1 cellular context compared by ENCODE assay signal in the genomic region with DNA sequence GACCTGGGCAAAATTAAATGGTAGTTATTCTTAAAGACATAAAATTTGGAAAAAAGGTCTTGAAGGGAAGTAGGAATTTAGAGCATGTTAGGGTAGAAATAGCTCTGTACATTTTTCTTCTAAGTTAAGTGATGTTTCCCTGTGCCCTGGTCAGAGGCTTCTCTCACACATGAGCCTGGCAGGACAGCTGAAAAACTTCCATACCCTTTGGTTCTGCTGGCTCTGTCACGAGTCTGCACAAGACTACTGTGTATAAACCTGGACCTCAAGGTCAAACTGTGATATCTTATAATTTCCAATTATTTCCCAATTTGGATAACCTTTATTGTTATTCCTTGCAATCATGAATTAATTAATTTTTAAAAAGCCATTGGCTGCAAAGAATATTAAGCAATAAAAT.
TF ChIP-seq lines count a peak whose summit lies in the region.

No MANE protein-coding gene starts in this region.

TF ChIP-seq in WTC11, 78 proteins besides CTCF, POLR2A, EP300 and RAD21 (continued from another document):
- TF ChIP-seq, protein P1, sequence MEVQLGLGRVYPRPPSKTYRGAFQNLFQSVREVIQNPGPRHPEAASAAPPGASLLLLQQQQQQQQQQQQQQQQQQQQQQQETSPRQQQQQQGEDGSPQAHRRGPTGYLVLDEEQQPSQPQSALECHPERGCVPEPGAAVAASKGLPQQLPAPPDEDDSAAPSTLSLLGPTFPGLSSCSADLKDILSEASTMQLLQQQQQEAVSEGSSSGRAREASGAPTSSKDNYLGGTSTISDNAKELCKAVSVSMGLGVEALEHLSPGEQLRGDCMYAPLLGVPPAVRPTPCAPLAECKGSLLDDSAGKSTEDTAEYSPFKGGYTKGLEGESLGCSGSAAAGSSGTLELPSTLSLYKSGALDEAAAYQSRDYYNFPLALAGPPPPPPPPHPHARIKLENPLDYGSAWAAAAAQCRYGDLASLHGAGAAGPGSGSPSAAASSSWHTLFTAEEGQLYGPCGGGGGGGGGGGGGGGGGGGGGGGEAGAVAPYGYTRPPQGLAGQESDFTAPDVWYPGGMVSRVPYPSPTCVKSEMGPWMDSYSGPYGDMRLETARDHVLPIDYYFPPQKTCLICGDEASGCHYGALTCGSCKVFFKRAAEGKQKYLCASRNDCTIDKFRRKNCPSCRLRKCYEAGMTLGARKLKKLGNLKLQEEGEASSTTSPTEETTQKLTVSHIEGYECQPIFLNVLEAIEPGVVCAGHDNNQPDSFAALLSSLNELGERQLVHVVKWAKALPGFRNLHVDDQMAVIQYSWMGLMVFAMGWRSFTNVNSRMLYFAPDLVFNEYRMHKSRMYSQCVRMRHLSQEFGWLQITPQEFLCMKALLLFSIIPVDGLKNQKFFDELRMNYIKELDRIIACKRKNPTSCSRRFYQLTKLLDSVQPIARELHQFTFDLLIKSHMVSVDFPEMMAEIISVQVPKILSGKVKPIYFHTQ (CRISPR knock-in tag; IDR thresholded peaks at IDR 0.05) = no peak
- TF ChIP-seq FOXP1 (CRISPR knock-in tag; IDR thresholded peaks at IDR 0.05; ENCODE audit: borderline replicate concordance) = no peak
- TF ChIP-seq, protein P2, sequence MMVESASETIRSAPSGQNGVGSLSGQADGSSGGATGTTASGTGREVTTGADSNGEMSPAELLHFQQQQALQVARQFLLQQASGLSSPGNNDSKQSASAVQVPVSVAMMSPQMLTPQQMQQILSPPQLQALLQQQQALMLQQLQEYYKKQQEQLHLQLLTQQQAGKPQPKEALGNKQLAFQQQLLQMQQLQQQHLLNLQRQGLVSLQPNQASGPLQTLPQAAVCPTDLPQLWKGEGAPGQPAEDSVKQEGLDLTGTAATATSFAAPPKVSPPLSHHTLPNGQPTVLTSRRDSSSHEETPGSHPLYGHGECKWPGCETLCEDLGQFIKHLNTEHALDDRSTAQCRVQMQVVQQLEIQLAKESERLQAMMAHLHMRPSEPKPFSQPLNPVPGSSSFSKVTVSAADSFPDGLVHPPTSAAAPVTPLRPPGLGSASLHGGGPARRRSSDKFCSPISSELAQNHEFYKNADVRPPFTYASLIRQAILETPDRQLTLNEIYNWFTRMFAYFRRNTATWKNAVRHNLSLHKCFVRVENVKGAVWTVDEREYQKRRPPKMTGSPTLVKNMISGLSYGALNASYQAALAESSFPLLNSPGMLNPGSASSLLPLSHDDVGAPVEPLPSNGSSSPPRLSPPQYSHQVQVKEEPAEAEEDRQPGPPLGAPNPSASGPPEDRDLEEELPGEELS (CRISPR knock-in tag; IDR thresholded peaks at IDR 0.05) = no peak
- TF ChIP-seq ZNF317 (CRISPR knock-in tag; IDR thresholded peaks at IDR 0.05; ENCODE audit: borderline replicate concordance, low read depth) = no peak
- TF ChIP-seq TP53 (CRISPR knock-in tag; IDR thresholded peaks at IDR 0.05) = no peak
